19 cellular contexts compared by ENCODE assay signal in the genomic region with DNA sequence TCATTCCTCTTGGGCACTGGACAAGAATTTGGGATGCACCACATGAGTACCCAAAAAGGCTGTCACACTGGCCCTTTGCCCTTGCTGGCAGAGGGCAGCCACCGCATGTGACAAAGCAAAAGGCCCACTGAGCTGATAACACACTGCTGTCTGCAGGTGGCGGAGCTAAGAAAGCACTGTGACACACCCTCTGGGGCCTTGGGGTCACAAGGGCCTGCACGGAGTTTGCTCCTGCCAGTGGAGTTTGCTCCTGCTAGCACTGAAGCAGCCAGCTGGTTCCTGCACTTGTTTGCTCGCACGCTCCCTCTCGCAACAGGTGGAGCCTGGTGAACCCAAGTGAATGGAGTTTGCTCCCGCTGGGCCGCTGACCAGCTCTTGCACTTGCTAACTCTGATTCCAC.
"Had no signal": no experiment of that assay in that cellular context is flagged by ENCODE, and none has a peak within 500 bp of the region (broad histone marks: within the 10 kb centered on the region; RNA-seq: fewer than 3 reads in every experiment).

No MANE protein-coding gene starts in this region.

- H3K27ac Mint-ChIP-seq: activated CD4-positive, alpha-beta T cell treated with anti-CD3 and anti-CD28 coated beads, Interleukin-2, amount 10 ng/mL, durations not matched to agents 7 days and 5 days; activated T-helper 1 cell treated with anti-CD3 and anti-CD28 coated beads, Interleukin-12 subunit alpha, Interleukin-12 subunit beta, Interleukin-2, Interleukin-4 antibody, amounts not matched to agents 30 ng/mL and 10 ng/mL and 1 ng/mL, durations not matched to agents 14 hours and 24 hours and 36 hours; dendritic cell treated with granulocyte-macrophage colony-stimulating factor and Interleukin-4, amounts not matched to agents 40 ng/mL and 50 ng/mL, for 4 days; effector memory CD8-positive, alpha-beta T cell; memory B cell had no signal

- H3K27me3 ChIP-seq: brain microvascular endothelial cell, heart left ventricle, left lung, spleen had no signal

- H3K27me3 Mint-ChIP-seq: activated CD4-positive, alpha-beta T cell treated with anti-CD3 and anti-CD28 coated beads, Interleukin-2, amount 10 ng/mL, durations not matched to agents 7 days and 5 days; dendritic cell treated with granulocyte-macrophage colony-stimulating factor and Interleukin-4, amounts not matched to agents 40 ng/mL and 50 ng/mL, for 4 days; memory B cell had no signal

- H3K36me3 Mint-ChIP-seq: memory B cell had no signal

- H3K36me3 ChIP-seq: brain microvascular endothelial cell, heart left ventricle, left lung, spleen had no signal

- DNase-seq: activated CD4-positive, alpha-beta T cell treated with anti-CD3 and anti-CD28 coated beads, Interleukin-2, amount 10 ng/mL, durations not matched to agents 7 days and 5 days; activated CD8-positive, alpha-beta memory T cell treated with anti-CD3 and anti-CD28 coated beads for 24 hours; activated naive CD4-positive, alpha-beta T cell; anterior cingulate cortex; brain microvascular endothelial cell; cerebellar nuclear complex; effector memory CD8-positive, alpha-beta T cell; foreskin melanocyte; heart left ventricle; spleen; T-helper 2 cell had no signal

- H3K4me1 Mint-ChIP-seq: activated CD4-positive, alpha-beta T cell treated with anti-CD3 and anti-CD28 coated beads, Interleukin-2, amount 10 ng/mL, durations not matched to agents 7 days and 5 days; memory B cell had no signal

- H3K27ac ChIP-seq: brain microvascular endothelial cell, epithelial cell of prostate, heart left ventricle, left lung, spleen had no signal

- H3K9me3 Mint-ChIP-seq: activated CD4-positive, alpha-beta T cell treated with anti-CD3 and anti-CD28 coated beads, Interleukin-2, amount 10 ng/mL, durations not matched to agents 7 days and 5 days; activated T-helper 1 cell treated with anti-CD3 and anti-CD28 coated beads, Interleukin-12 subunit alpha, Interleukin-12 subunit beta, Interleukin-2, Interleukin-4 antibody, amounts not matched to agents 30 ng/mL and 10 ng/mL and 1 ng/mL, durations not matched to agents 14 hours and 24 hours and 36 hours; dendritic cell treated with granulocyte-macrophage colony-stimulating factor and Interleukin-4, amounts not matched to agents 40 ng/mL and 50 ng/mL, for 4 days; effector memory CD8-positive, alpha-beta T cell; memory B cell had no signal

- ATAC-seq: effector memory CD8-positive, alpha-beta T cell; left lung; sciatic nerve had no signal

- H3K4me1 ChIP-seq: heart left ventricle, spleen had no signal

- FAIRE-seq: TTC549 had no signal

- H3K4me3 ChIP-seq: heart left ventricle, left lung, spleen had no signal

- H3K9me3 ChIP-seq: left lung, spleen had no signal

- H3K4me3 Mint-ChIP-seq: activated CD4-positive, alpha-beta T cell treated with anti-CD3 and anti-CD28 coated beads, Interleukin-2, amount 10 ng/mL, durations not matched to agents 7 days and 5 days; activated T-helper 1 cell treated with anti-CD3 and anti-CD28 coated beads, Interleukin-12 subunit alpha, Interleukin-12 subunit beta, Interleukin-2, Interleukin-4 antibody, amounts not matched to agents 30 ng/mL and 10 ng/mL and 1 ng/mL, durations not matched to agents 14 hours and 24 hours and 36 hours; dendritic cell treated with granulocyte-macrophage colony-stimulating factor and Interleukin-4, amounts not matched to agents 40 ng/mL and 50 ng/mL, for 4 days; effector memory CD8-positive, alpha-beta T cell; memory B cell; nephron had no signal
